23 cellular contexts compared by ENCODE assay signal in the genomic region with DNA sequence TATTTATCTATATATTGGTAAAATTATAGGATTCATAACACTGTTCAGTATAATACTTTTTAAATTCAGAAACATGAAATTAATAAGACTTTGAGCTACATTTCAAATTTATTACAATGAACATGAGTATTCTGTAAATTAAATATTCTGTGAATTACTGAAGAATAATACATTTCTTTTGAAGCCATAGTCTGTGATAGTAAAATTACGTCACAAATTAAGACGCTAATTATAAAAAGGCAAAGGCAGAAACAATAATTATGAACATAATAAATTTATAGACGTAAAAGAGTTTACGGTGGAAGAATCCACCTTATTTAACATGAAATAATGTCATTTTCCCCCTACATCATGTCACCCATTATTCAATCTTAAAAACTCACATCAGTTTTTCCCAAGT.
"Had no signal": no experiment of that assay in that cellular context is flagged by ENCODE, and none has a peak within 500 bp of the region (broad histone marks: within the 10 kb centered on the region; RNA-seq: fewer than 3 reads in every experiment).

No MANE protein-coding gene starts in this region.

- FAIRE-seq: urothelium cell line had no signal

- DNase-seq: naive B cell; naive thymus-derived CD8-positive, alpha-beta T cell; nephron progenitor cell; nucleus accumbens; pancreas; posterior cingulate gyrus; psoas muscle; right cardiac atrium; stimulated activated CD4-positive, alpha-beta T cell treated with anti-CD3 and anti-CD28 coated beads, Interleukin-15, amount 100 ng/mL, for 24 hours; stimulated activated CD4-positive, alpha-beta T cell treated with anti-CD3 and anti-CD28 coated beads, Interleukin-2, amount 100 ng/mL, for 24 hours; stimulated activated CD4-positive, alpha-beta T cell treated with anti-CD3 and anti-CD28 coated beads, Interleukin-2, amount 100 ng/mL, for 48 hours; stimulated activated CD4-positive, alpha-beta T cell treated with anti-CD3 and anti-CD28 coated beads, Interleukin-4, amount 100 ng/mL, for 24 hours; stimulated activated naive B cell treated with anti-CD40 and anti-IgM and Interleukin-4, amounts not matched to agents 10 μg/mL and 1 μg/mL and 100 μg/mL, for 72 hours; stimulated activated naive CD4-positive, alpha-beta T cell treated with Interleukin-2 at 50 U/mL for 16 hours; stomach; thyroid gland; trophoblast cell; upper lobe of left lung had no signal

- H3K27me3 ChIP-seq: neutrophil, pancreas, stomach, thyroid gland, tibial nerve, upper lobe of left lung had no signal

- H3K4me1 ChIP-seq: pancreas, psoas muscle, stomach, thyroid gland, tibial nerve, upper lobe of left lung had no signal

- H3K27ac ChIP-seq: neutrophil, pancreas, psoas muscle, skin epidermis, stomach, thoracic aorta, thyroid gland, tibial nerve, upper lobe of left lung had no signal

- H3K4me3 ChIP-seq: pancreas, psoas muscle, skin epidermis, stomach, thoracic aorta, thyroid gland, tibial nerve, upper lobe of left lung had no signal

- H3K9me3 ChIP-seq: neutrophil, pancreas, psoas muscle, stomach, thoracic aorta, thyroid gland, tibial nerve, upper lobe of left lung had no signal

- H3K36me3 ChIP-seq: neutrophil, pancreas, stomach, thoracic aorta, thyroid gland, tibial nerve, upper lobe of left lung had no signal
